In the genomic region with DNA sequence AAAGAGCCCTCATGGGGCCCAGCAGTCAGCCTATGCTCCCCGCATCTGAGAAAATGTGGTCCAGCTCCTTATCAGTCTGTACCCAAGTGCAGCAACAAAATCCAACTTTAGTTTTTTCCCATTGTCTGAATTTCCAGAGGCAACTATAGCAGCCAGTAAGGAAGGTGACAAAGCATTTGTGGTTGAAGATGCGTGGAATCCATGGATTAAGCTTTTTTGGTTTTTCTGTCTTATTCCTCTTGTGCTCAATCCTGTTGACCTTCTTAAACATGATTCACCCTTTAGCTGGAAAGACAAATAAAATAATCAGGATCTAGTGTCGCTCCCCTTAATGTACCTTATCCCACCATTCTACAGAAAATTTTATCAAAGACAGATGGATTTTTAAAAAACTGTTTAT, we compare ENCODE assay signal across 2 cellular contexts.
TF ChIP-seq lines count a peak whose summit lies in the region.

No MANE protein-coding gene starts in this region.

TF ChIP-seq in A549, 52 proteins besides CTCF, POLR2A, EP300 and RAD21 (continued from another document):
- TF ChIP-seq FOSL2 (IDR thresholded peaks at IDR 0.05) (no peak), FOSL2 (CRISPR knock-in tag; IDR thresholded peaks at IDR 0.05) (no peak), JUN (IDR thresholded peaks at IDR 0.05) (no peak), RNF2 (IDR thresholded peaks at IDR 0.05; ENCODE audit: borderline replicate concordance, low read depth) (no peak), ESRRA (IDR thresholded peaks at IDR 0.05; ENCODE audit: borderline replicate concordance, low read length) (no peak), EHMT2 (IDR thresholded peaks at IDR 0.05; ENCODE audit: low read depth) (no peak), HOXB5 (CRISPR knock-in tag; IDR thresholded peaks at IDR 0.05) (no peak), HOXB13 (CRISPR knock-in tag; IDR thresholded peaks at IDR 0.05; ENCODE audit: low read depth) (no peak)
- TF ChIP-seq, protein P1, sequence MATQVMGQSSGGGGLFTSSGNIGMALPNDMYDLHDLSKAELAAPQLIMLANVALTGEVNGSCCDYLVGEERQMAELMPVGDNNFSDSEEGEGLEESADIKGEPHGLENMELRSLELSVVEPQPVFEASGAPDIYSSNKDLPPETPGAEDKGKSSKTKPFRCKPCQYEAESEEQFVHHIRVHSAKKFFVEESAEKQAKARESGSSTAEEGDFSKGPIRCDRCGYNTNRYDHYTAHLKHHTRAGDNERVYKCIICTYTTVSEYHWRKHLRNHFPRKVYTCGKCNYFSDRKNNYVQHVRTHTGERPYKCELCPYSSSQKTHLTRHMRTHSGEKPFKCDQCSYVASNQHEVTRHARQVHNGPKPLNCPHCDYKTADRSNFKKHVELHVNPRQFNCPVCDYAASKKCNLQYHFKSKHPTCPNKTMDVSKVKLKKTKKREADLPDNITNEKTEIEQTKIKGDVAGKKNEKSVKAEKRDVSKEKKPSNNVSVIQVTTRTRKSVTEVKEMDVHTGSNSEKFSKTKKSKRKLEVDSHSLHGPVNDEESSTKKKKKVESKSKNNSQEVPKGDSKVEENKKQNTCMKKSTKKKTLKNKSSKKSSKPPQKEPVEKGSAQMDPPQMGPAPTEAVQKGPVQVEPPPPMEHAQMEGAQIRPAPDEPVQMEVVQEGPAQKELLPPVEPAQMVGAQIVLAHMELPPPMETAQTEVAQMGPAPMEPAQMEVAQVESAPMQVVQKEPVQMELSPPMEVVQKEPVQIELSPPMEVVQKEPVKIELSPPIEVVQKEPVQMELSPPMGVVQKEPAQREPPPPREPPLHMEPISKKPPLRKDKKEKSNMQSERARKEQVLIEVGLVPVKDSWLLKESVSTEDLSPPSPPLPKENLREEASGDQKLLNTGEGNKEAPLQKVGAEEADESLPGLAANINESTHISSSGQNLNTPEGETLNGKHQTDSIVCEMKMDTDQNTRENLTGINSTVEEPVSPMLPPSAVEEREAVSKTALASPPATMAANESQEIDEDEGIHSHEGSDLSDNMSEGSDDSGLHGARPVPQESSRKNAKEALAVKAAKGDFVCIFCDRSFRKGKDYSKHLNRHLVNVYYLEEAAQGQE (IDR thresholded peaks at IDR 0.05): no peak
TF ChIP-seq in A549: peak in this region for 0.

TF ChIP-seq in HCT116, 20 proteins besides CTCF, POLR2A, EP300 and RAD21 (continued from another document):
- TF ChIP-seq TCF7L2 (IDR thresholded peaks at IDR 0.05; ENCODE audit: borderline replicate concordance, extremely low read depth, insufficient read depth, insufficient read length): no peak
- TF ChIP-seq YY1 (IDR thresholded peaks at IDR 0.05; ENCODE audit: extremely low read depth, insufficient replicate concordance, low read depth, low read length): no peak
- TF ChIP-seq, protein P2, sequence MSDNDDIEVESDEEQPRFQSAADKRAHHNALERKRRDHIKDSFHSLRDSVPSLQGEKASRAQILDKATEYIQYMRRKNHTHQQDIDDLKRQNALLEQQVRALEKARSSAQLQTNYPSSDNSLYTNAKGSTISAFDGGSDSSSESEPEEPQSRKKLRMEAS (IDR thresholded peaks at IDR 0.05): no peak
- TF ChIP-seq EGR1 (IDR thresholded peaks at IDR 0.05; ENCODE audit: low read depth): no peak
- TF ChIP-seq CEBPB (IDR thresholded peaks at IDR 0.05; ENCODE audit: low read depth): no peak
- TF ChIP-seq, protein P3, sequence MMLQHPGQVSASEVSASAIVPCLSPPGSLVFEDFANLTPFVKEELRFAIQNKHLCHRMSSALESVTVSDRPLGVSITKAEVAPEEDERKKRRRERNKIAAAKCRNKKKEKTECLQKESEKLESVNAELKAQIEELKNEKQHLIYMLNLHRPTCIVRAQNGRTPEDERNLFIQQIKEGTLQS (IDR thresholded peaks at IDR 0.05): no peak
- TF ChIP-seq ZNF274 (IDR thresholded peaks at IDR 0.05; ENCODE audit: low read depth, low read length): no peak
- no peak for TF ChIP-seq SIN3A (IDR thresholded peaks at IDR 0.05; ENCODE audit: low read depth)
- TF ChIP-seq JUND (IDR thresholded peaks at IDR 0.05): no peak
- TF ChIP-seq SRF (IDR thresholded peaks at IDR 0.05; ENCODE audit: low read depth): no peak
- TF ChIP-seq ZFX (IDR thresholded peaks at IDR 0.05): no peak
- TF ChIP-seq SP1 (IDR thresholded peaks at IDR 0.05; ENCODE audit: low read depth): no peak
- TF ChIP-seq EZH2phosphoT487 (IDR thresholded peaks at IDR 0.05; ENCODE audit: borderline replicate concordance): no peak
- TF ChIP-seq, protein P4, sequence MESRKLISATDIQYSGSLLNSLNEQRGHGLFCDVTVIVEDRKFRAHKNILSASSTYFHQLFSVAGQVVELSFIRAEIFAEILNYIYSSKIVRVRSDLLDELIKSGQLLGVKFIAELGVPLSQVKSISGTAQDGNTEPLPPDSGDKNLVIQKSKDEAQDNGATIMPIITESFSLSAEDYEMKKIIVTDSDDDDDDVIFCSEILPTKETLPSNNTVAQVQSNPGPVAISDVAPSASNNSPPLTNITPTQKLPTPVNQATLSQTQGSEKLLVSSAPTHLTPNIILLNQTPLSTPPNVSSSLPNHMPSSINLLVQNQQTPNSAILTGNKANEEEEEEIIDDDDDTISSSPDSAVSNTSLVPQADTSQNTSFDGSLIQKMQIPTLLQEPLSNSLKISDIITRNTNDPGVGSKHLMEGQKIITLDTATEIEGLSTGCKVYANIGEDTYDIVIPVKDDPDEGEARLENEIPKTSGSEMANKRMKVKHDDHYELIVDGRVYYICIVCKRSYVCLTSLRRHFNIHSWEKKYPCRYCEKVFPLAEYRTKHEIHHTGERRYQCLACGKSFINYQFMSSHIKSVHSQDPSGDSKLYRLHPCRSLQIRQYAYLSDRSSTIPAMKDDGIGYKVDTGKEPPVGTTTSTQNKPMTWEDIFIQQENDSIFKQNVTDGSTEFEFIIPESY (IDR thresholded peaks at IDR 0.05; ENCODE audit: extremely low read depth, insufficient replicate concordance, low read length): no peak
- TF ChIP-seq FOSL1 (IDR thresholded peaks at IDR 0.05; ENCODE audit: low read depth): no peak
